14 cellular contexts compared by ENCODE assay signal in the genomic region with DNA sequence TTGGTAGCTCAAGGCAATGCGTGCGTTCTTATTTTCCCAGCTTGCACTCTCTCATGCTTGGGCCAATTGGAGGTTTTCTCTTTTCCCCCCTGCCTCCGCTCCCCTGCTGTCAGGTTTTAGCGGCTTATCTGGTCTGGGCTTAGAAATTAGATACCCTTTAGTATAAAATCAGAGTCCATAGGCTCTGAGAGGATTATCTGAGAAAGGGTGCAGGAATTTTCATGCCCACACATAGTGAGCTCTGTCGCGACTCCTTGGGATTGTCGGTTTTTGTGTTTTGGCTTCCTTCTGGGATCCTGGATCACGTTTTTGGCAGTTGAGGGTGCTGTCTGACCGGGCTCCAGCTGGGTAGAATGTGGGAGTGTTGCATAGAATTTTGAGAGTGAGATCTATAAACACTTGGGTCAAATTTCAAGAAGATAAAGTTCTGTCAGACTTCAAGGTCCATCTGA. TPM values are rescaled to one million over a fixed set of nuclear protein-coding genes. Genes with fewer than 3 reads are reported as not detected.
DNase-seq lines count a peak whose midpoint lies in the region; ATAC-seq and TF ChIP-seq lines count a peak whose summit lies in the region.
"Had no signal": no experiment of that assay in that cellular context is flagged by ENCODE, and none has a peak within 500 bp of the region (broad histone marks: within the 10 kb centered on the region; RNA-seq: fewer than 3 reads in every experiment).

No MANE protein-coding gene starts in this region.

- intact Hi-C loops in PC-9 (cut with micrococcal nuclease; ENCODE audit: unreplicated experiment) = no loop called here
- intact Hi-C loops in mammary epithelial cell (cut with micrococcal nuclease) = no loop called here

- WGBS in mammary epithelial cell (ENCODE audit: low coverage, missing lambda C conversion rate) = 88% methylated on average over 9 of the region's 9 CpGs

- no peak overlapping the region for H3K9ac ChIP-seq in mammary epithelial cell (ENCODE audit: insufficient read depth, low read length)

- peaks cover 54% of the 10 kb centered on the region for H3K36me3 Mint-ChIP-seq in nephron progenitor cell (ENCODE audit: low read depth)

- H3K27ac ChIP-seq in PC-9 (no peak overlapping the region), mammary epithelial cell (ENCODE audit: insufficient read depth, low read depth, low read length) (no peak overlapping the region)

- CTCF ChIA-PET in PC-9 (lab: Charles Lee) (no interaction called here), mammary epithelial cell (lab: Charles Lee; ENCODE audit: low non-redundant PET) (no interaction called here)

- H3K27me3 ChIP-seq in PC-9 (ENCODE audit: insufficient read depth, low read depth) = no peaks in the 10 kb centered on the region
- no peaks in the 10 kb centered on the region for H3K27me3 ChIP-seq in mammary epithelial cell (ENCODE audit: insufficient read depth, low read length)

- in situ Hi-C loops in mammary epithelial cell (cut with MboI; ENCODE audit: low sequenced_read_pairs in 2 of 2) = no loop called here

- H3F3A ChIP-seq in PC-9 (ENCODE audit: insufficient read depth, low read depth) = no peaks in the 10 kb centered on the region; the same call in 1 of the 2 replicates

- DNase-seq in AG08396 (ENCODE audit: low spot score) (peak; percentile 51), NCI-H524 (lab: John Stamatoyannopoulos, UW) (peak; percentile 76 to 85), fibroblast of gingiva (ENCODE audit: low read depth) (peak; percentile 36), nephron progenitor cell (no peak), NCI-H345 treated with DMSO at 0.1 percent for 48 hours (lab: John Stamatoyannopoulos, UW; ENCODE audit: unreplicated experiment) (no peak), PC-9 (no peak), mammary epithelial cell (no peak)
- DNase-seq: activated T-cell treated with anti-CD3 and anti-CD28 coated beads for 4 hours, DMS79 had no signal

- dilution Hi-C loops in mammary epithelial cell (cut with HindIII; ENCODE audit: low sequenced_read_pairs) = loop anchor here (5.0 kb wide), 4 partner anchors 53 to 157 kb away; no protein-coding TSS in a partner anchor

- peak overlapping the region; percentile 14 for H3K4me3 Mint-ChIP-seq in nephron progenitor cell
- H3K4me3 Mint-ChIP-seq: IgD-negative memory B cell, type B pancreatic cell had no signal

- no peaks in the 10 kb centered on the region for H3K9me2 ChIP-seq in PC-9 (ENCODE audit: insufficient read depth)

- no peaks in the 10 kb centered on the region for H3K36me3 ChIP-seq in PC-9 (ENCODE audit: low read depth)
- H3K36me3 ChIP-seq in mammary epithelial cell (ENCODE audit: insufficient read depth, low read length) = peaks cover 35% of the 10 kb centered on the region

- no peaks in the 10 kb centered on the region for H4K20me1 ChIP-seq in PC-9 (ENCODE audit: insufficient read depth)
- no peaks in the 10 kb centered on the region for H4K20me1 ChIP-seq in mammary epithelial cell (ENCODE audit: insufficient read depth, low read length)

- H3K27me3 Mint-ChIP-seq in nephron progenitor cell (ENCODE audit: low read depth, poor library complexity) = no peaks in the 10 kb centered on the region
- H3K27me3 Mint-ChIP-seq: IgD-negative memory B cell, type B pancreatic cell had no signal

- ATAC-seq in HG02798 (IDR thresholded peaks at IDR 0.05; ENCODE audit: poor library complexity, unreplicated experiment) = no peak
- ATAC-seq: GM12878 had no signal

- H3K4me1 Mint-ChIP-seq in nephron progenitor cell = peaks cover 20% of the 10 kb centered on the region

- no peak overlapping the region for H3K4me3 ChIP-seq in PC-9
- H3K4me3 ChIP-seq in mammary epithelial cell (replicated peaks in 1 of 3; ENCODE audit: insufficient read depth in 1 of 3, low read depth in 2 of 3, low read length in 3 of 3) = no peak overlapping the region
- H3K4me3 ChIP-seq: GM12878, skin epidermis had no signal

- TF ChIP-seq CTCF in nephron progenitor cell (IDR thresholded peaks at IDR 0.05) = no peak
- TF ChIP-seq CTCF in PC-9 (conservative IDR thresholded peaks at IDR 0.05) = no peak
- no peak for TF ChIP-seq CTCF in mammary epithelial cell (conservative IDR thresholded peaks at IDR 0.05 in 1 of 2, IDR thresholded peaks at IDR 0.05 in 1 of 2; ENCODE audit: extremely low read depth in 1 of 2, insufficient read depth in 1 of 2, low read depth in 1 of 2, low read length in 2 of 2)

- H3K4me1 ChIP-seq in PC-9 (replicated peaks; ENCODE audit: insufficient read depth) = no peaks in the 10 kb centered on the region
- H3K4me1 ChIP-seq in mammary epithelial cell (ENCODE audit: insufficient read depth, low read length) = no peaks in the 10 kb centered on the region

- peak overlapping the region; percentile 95 for H3K27ac Mint-ChIP-seq in nephron progenitor cell
- H3K27ac Mint-ChIP-seq: IgD-negative memory B cell, type B pancreatic cell had no signal

- H3K79me2 ChIP-seq in PC-9 (ENCODE audit: low read depth) (0 out of 2 replicates have a peak, but pooled peaks cover 12% of the 10 kb centered on the region), mammary epithelial cell (ENCODE audit: insufficient read depth, low read length) (peaks cover 60% of the 10 kb centered on the region)

- H3K9me3 ChIP-seq in PC-9 (ENCODE audit: insufficient read depth, low read depth) = no peaks in the 10 kb centered on the region
- H3K9me3 ChIP-seq in mammary epithelial cell (replicated peaks; ENCODE audit: insufficient read depth, low read length) = no peaks in the 10 kb centered on the region

- BruUV-seq in PC-9 (replicated peaks; lab: Mats Ljungman, UMichigan) = no TSS peak
- no TSS peak for BruUV-seq in mammary epithelial cell (replicated peaks; lab: Mats Ljungman, UMichigan)

- H3K9me3 Mint-ChIP-seq in nephron progenitor cell = no peaks in the 10 kb centered on the region
- H3K9me3 Mint-ChIP-seq: IgD-negative memory B cell, type B pancreatic cell had no signal

- no peak overlapping the region for H3K4me2 ChIP-seq in PC-9
- no peak overlapping the region for H3K4me2 ChIP-seq in mammary epithelial cell (ENCODE audit: insufficient read depth, low read depth, low read length)

- POLR2A ChIA-PET in PC-9 (lab: Charles Lee; ENCODE audit: unreplicated experiment) = interaction anchor here (0.6 kb wide), 1 partner anchor 15 kb away, joined by 4 read pairs; no protein-coding TSS in a partner anchor

- H2AFZ ChIP-seq in PC-9 (no peak overlapping the region), mammary epithelial cell (ENCODE audit: low read depth, low read length) (no peak overlapping the region)

RNA-seq across cellular contexts. Expression of gene CHAF1A, which starts 12.4 kb away (rescaled TPM):
- total RNA-seq in PC-9 (2021) = 24.3 and 30.0 TPM in 2 replicates
- total RNA-seq in mammary epithelial cell = 10 to 100 TPM in 1 of 2 donors, 1 to 10 TPM in 1; 4.0 to 30.0 TPM
- polyA plus RNA-seq in mammary epithelial cell = 24.4 TPM
- polyA minus RNA-seq in mammary epithelial cell = 16.8 TPM

RNA-seq across cellular contexts. Expression of gene SH3GL1, which starts 14.5 kb away (rescaled TPM):
- total RNA-seq in PC-9 (2021) (45.8 and 49.2 TPM in 2 replicates), mammary epithelial cell (100 to 1,000 TPM in 1 of 2 donors, 10 to 100 TPM in 1; 80.5 to 149 TPM)
- 84.9 TPM for polyA plus RNA-seq in mammary epithelial cell
- polyA minus RNA-seq in mammary epithelial cell = 55.7 TPM

RNA-seq across cellular contexts. Expression of gene UBXN6, which starts 42.8 kb away (rescaled TPM):
- total RNA-seq in PC-9 (2021) = 79.4 and 94.7 TPM in 2 replicates
- 10 to 100 TPM; 81.0 to 87.7 TPM for total RNA-seq in mammary epithelial cell
- 56.4 TPM for polyA plus RNA-seq in mammary epithelial cell
- 11.1 TPM for polyA minus RNA-seq in mammary epithelial cell

RNA-seq across cellular contexts. Expression of gene HDGFL2, which starts 57.3 kb away (rescaled TPM):
- total RNA-seq in PC-9 (2021) = 50.8 and 60.2 TPM in 2 replicates
- 10 to 100 TPM; 38.5 to 50.9 TPM for total RNA-seq in mammary epithelial cell
- 30.0 TPM for polyA plus RNA-seq in mammary epithelial cell
- 13.4 TPM for polyA minus RNA-seq in mammary epithelial cell

Comparison
In these comparisons a context has a peak if more than half of its experiments do, and no peak if none do; other contexts are left out.
1. DNase-seq: peak in AG08396 (single experiment), NCI-H524 (2 of 2) and fibroblast of gingiva (single experiment); none in nephron progenitor cell (single experiment), NCI-H345 treated with DMSO at 0.1 percent for 48 hours (single experiment), PC-9 (0 of 2) and mammary epithelial cell (single experiment).